1 cellular context compared by ENCODE assay signal in genomic region chr22:18066181-18066859, GRCh38.
TF ChIP-seq lines count a peak whose summit lies in the region.

No MANE protein-coding gene starts in this region.

TF ChIP-seq in HepG2, 621 proteins besides CTCF, POLR2A, EP300 and RAD21:
- 0 out of 2 replicates have a peak, but pooled peaks have one; percentile 77 for TF ChIP-seq ZSCAN22 (CRISPR knock-in tag; IDR thresholded peaks at IDR 0.05)
- TF ChIP-seq ZNF652 (CRISPR knock-in tag; IDR thresholded peaks at IDR 0.05; ENCODE audit: borderline replicate concordance, low read depth): peak; percentile 33; the same call in 1 of the 2 replicates
- peak; percentile 83 for TF ChIP-seq PPARG (CRISPR knock-in tag; conservative IDR thresholded peaks at IDR 0.05)
- TF ChIP-seq MAFF (IDR thresholded peaks at IDR 0.05; ENCODE audit: low read depth, low read length): no peak
- no peak for TF ChIP-seq ZNF629 (CRISPR knock-in tag; conservative IDR thresholded peaks at IDR 0.05)
- TF ChIP-seq ELF1 (CRISPR knock-in tag; IDR thresholded peaks at IDR 0.05): peak; percentile 55; the same call in 1 of the 2 replicates
- TF ChIP-seq, protein P1, sequence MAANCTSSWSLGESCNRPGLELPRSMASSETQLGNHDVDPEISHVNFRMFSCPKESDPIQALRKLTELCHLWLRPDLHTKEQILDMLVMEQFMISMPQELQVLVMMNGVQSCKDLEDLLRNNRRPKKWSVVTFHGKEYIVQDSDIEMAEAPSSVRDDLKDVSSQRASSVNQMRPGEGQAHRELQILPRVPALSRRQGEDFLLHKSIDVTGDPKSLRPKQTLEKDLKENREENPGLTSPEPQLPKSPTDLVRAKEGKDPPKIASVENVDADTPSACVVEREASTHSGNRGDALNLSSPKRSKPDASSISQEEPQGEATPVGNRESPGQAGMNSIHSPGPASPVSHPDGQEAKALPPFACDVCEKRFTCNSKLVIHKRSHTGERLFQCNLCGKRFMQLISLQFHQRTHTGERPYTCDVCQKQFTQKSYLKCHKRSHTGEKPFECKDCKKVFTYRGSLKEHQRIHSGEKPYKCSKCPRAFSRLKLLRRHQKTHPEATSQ (CRISPR knock-in tag; IDR thresholded peaks at IDR 0.05; ENCODE audit: borderline replicate concordance): no peak
- peak; percentile 86 to 90 for TF ChIP-seq NR2F1 (CRISPR knock-in tag; IDR thresholded peaks at IDR 0.05)
- 0 out of 2 replicates have a peak, but pooled peaks have one; percentile 21 for TF ChIP-seq RXRA (CRISPR knock-in tag; IDR thresholded peaks at IDR 0.05)
- TF ChIP-seq PAXIP1 (CRISPR knock-in tag; conservative IDR thresholded peaks at IDR 0.05): peak; percentile 37; the same call in 1 of the 2 replicates
- TF ChIP-seq KLF6 (CRISPR knock-in tag; IDR thresholded peaks at IDR 0.05): no peak
- peak; percentile 53; the same call in 1 of the 2 replicates for TF ChIP-seq ZNF644 (CRISPR knock-in tag; IDR thresholded peaks at IDR 0.05; ENCODE audit: low read depth)
- TF ChIP-seq NR2C2 (CRISPR knock-in tag; IDR thresholded peaks at IDR 0.05; ENCODE audit: borderline replicate concordance): peak; percentile 21; the same call in 1 of the 2 replicates
- TF ChIP-seq HNRNPL (IDR thresholded peaks at IDR 0.05; ENCODE audit: low read depth, low read length): peak; percentile 68; the same call in 1 of the 2 replicates
- TF ChIP-seq NR2F6 (IDR thresholded peaks at IDR 0.05): peak; percentile 79
- TF ChIP-seq NR2F6 (CRISPR knock-in tag; IDR thresholded peaks at IDR 0.05): peak; percentile 87
- 0 out of 2 replicates have a peak, but pooled peaks have one; percentile 34 for TF ChIP-seq HBP1 (CRISPR knock-in tag; IDR thresholded peaks at IDR 0.05; ENCODE audit: low read depth)
- TF ChIP-seq SAP130 (CRISPR knock-in tag; IDR thresholded peaks at IDR 0.05; ENCODE audit: low read depth): peak; percentile 55
- TF ChIP-seq ZNF138 (CRISPR knock-in tag; IDR thresholded peaks at IDR 0.05; ENCODE audit: low read depth): no peak
- peak; percentile 64 for TF ChIP-seq RXRB (CRISPR knock-in tag; IDR thresholded peaks at IDR 0.05; ENCODE audit: borderline replicate concordance)
- TF ChIP-seq SALL1 (CRISPR knock-in tag; IDR thresholded peaks at IDR 0.05): peak; percentile 24; the same call in 1 of the 2 replicates
- TF ChIP-seq ZNF720 (CRISPR knock-in tag; IDR thresholded peaks at IDR 0.05): no peak
- peak; percentile 23; the same call in 1 of the 2 replicates for TF ChIP-seq HOXA3 (CRISPR knock-in tag; IDR thresholded peaks at IDR 0.05)
- TF ChIP-seq TEAD3 (CRISPR knock-in tag; optimal IDR thresholded peaks at IDR 0.05; ENCODE audit: borderline replicate concordance): no peak
- peak; percentile 76 for TF ChIP-seq NR2F2 (IDR thresholded peaks at IDR 0.05; ENCODE audit: borderline replicate concordance, low read depth)
- TF ChIP-seq ZNF569 (CRISPR knock-in tag; IDR thresholded peaks at IDR 0.05; ENCODE audit: borderline replicate concordance): no peak
- no peak for TF ChIP-seq ETS1 (CRISPR knock-in tag; IDR thresholded peaks at IDR 0.05)
- TF ChIP-seq TBX2 (CRISPR knock-in tag; IDR thresholded peaks at IDR 0.05; ENCODE audit: borderline replicate concordance): peak; percentile 46; the same call in 1 of the 2 replicates
- 0 out of 2 replicates have a peak, but pooled peaks have one; percentile 27 for TF ChIP-seq ZNF788 (CRISPR knock-in tag; IDR thresholded peaks at IDR 0.05; ENCODE audit: borderline replicate concordance)
- TF ChIP-seq HNF4A (CRISPR knock-in tag; IDR thresholded peaks at IDR 0.05): peak; percentile 65
- TF ChIP-seq ZNF382 (CRISPR knock-in tag; IDR thresholded peaks at IDR 0.05; ENCODE audit: borderline replicate concordance): no peak
- TF ChIP-seq NFATC3 (CRISPR knock-in tag; IDR thresholded peaks at IDR 0.05): no peak
- TF ChIP-seq ZNF772 (CRISPR knock-in tag; IDR thresholded peaks at IDR 0.05): 0 out of 2 replicates have a peak, but pooled peaks have one; percentile 39
- TF ChIP-seq, protein P2, sequence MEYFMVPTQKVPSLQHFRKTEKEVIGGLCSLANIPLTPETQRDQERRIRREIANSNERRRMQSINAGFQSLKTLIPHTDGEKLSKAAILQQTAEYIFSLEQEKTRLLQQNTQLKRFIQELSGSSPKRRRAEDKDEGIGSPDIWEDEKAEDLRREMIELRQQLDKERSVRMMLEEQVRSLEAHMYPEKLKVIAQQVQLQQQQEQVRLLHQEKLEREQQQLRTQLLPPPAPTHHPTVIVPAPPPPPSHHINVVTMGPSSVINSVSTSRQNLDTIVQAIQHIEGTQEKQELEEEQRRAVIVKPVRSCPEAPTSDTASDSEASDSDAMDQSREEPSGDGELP (IDR thresholded peaks at IDR 0.05; ENCODE audit: borderline replicate concordance, low read depth): peak; percentile 94
- 0 out of 2 replicates have a peak, but pooled peaks have one; percentile 12 for TF ChIP-seq ARID5B (CRISPR knock-in tag; IDR thresholded peaks at IDR 0.05)
